Comparison of ENCODE assay signal across 1 cellular context in the genomic region with DNA sequence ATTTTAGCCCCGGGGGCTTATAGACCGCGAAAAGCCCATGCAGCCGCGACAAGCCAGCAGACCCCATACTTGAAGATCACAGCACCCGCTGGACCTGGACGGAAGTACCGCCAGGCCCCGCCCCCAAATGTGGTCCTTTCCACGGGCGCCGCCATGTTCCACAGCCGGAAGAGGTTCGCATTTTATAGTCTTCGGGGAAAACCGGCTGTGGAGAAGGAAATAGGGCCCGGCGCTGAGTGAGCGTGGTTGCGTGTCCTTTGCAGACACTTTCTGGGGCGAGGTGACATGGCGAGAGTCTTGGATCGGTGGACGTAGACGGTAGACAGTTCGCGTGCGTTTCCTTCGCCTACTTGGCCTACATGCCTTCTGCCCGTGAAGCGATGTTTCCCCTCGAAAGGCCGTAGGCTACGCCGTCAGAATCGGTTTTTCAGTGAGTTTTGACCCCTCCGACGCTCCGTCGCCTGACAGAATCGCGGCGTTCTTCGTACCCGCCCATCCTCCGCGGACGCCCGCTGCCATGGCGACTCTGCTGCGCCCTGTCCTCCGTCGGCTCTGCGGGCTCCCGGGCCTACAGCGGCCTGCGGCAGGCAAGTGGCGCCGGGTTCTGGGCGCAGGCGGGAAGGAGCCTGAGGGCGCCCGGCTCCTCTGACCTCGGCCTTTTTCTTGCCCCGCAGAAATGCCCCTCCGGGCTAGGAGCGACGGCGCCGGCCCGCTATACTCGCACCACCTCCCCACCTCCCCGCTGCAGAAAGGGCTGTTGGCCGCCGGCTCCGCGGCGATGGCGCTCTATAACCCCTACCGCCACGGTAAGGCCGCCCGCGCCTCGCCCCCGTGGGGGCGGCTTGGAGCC.
TF ChIP-seq lines count a peak whose summit lies in the region.

A gene (plus strand): TSS at position 498 of the 850 bp plus-strand sequence. CDS start 20 bp downstream, at position 518.
A gene with protein sequence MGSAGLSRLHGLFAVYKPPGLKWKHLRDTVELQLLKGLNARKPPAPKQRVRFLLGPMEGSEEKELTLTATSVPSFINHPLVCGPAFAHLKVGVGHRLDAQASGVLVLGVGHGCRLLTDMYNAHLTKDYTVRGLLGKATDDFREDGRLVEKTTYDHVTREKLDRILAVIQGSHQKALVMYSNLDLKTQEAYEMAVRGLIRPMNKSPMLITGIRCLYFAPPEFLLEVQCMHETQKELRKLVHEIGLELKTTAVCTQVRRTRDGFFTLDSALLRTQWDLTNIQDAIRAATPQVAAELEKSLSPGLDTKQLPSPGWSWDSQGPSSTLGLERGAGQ (minus strand): TSS at position 106 of the 850 bp plus-strand sequence. CDS start 39 bp downstream, at position 67.

TF ChIP-seq in K562, 482 proteins besides CTCF, POLR2A, EP300 and RAD21 (continued from another document and continues in another):
- TF ChIP-seq SIX5 (IDR thresholded peaks at IDR 0.05; ENCODE audit: borderline replicate concordance in 1 of 2, insufficient read depth in 1 of 2, low read depth in 1 of 2, low read length in 2 of 2), result peak in 1 of 2 experiments; percentile 90; a peak in 2 of 4 replicates
- no peak for TF ChIP-seq BCOR (IDR thresholded peaks at IDR 0.05)
- TF ChIP-seq TOE1 (IDR thresholded peaks at IDR 0.05; ENCODE audit: borderline replicate concordance), result no peak
- TF ChIP-seq TOE1 (CRISPR knock-in tag; IDR thresholded peaks at IDR 0.05; ENCODE audit: borderline replicate concordance, low read depth), result no peak
- no peak for TF ChIP-seq ZFX (CRISPR knock-in tag; IDR thresholded peaks at IDR 0.05)
- TF ChIP-seq, protein P1, sequence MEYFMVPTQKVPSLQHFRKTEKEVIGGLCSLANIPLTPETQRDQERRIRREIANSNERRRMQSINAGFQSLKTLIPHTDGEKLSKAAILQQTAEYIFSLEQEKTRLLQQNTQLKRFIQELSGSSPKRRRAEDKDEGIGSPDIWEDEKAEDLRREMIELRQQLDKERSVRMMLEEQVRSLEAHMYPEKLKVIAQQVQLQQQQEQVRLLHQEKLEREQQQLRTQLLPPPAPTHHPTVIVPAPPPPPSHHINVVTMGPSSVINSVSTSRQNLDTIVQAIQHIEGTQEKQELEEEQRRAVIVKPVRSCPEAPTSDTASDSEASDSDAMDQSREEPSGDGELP (CRISPR knock-in tag; IDR thresholded peaks at IDR 0.05; ENCODE audit: borderline replicate concordance), result no peak
- no peak; the same call in 1 of the 2 replicates for TF ChIP-seq ZNF140 (CRISPR knock-in tag; IDR thresholded peaks at IDR 0.05)
- no peak for TF ChIP-seq NCOA2 (IDR thresholded peaks at IDR 0.05; ENCODE audit: partially characterized antibody in 2 of 2)
- TF ChIP-seq C11orf30 (IDR thresholded peaks at IDR 0.05; ENCODE audit: low read depth), result no peak
- TF ChIP-seq, protein P2, sequence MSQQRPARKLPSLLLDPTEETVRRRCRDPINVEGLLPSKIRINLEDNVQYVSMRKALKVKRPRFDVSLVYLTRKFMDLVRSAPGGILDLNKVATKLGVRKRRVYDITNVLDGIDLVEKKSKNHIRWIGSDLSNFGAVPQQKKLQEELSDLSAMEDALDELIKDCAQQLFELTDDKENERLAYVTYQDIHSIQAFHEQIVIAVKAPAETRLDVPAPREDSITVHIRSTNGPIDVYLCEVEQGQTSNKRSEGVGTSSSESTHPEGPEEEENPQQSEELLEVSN (IDR thresholded peaks at IDR 0.05; ENCODE audit: borderline replicate concordance in 1 of 2, extremely low read depth in 1 of 2, insufficient read depth in 1 of 2, insufficient read length in 1 of 2, low read depth in 1 of 2, low read length in 1 of 2, poor library complexity in 1 of 2, severe bottlenecking in 1 of 2), result peak; percentile 42 to 60
- TF ChIP-seq PTBP1 (IDR thresholded peaks at IDR 0.05; ENCODE audit: low read depth, low read length), result no peak
- TF ChIP-seq THRAP3 (IDR thresholded peaks at IDR 0.05; ENCODE audit: borderline replicate concordance), result no peak
- TF ChIP-seq TAL1 (IDR thresholded peaks at IDR 0.05), result no peak
- TF ChIP-seq ZNF23 (CRISPR knock-in tag; IDR thresholded peaks at IDR 0.05), result no peak
- no peak for TF ChIP-seq NFIX (CRISPR knock-in tag; IDR thresholded peaks at IDR 0.05; ENCODE audit: low read depth)
- TF ChIP-seq, protein P3, sequence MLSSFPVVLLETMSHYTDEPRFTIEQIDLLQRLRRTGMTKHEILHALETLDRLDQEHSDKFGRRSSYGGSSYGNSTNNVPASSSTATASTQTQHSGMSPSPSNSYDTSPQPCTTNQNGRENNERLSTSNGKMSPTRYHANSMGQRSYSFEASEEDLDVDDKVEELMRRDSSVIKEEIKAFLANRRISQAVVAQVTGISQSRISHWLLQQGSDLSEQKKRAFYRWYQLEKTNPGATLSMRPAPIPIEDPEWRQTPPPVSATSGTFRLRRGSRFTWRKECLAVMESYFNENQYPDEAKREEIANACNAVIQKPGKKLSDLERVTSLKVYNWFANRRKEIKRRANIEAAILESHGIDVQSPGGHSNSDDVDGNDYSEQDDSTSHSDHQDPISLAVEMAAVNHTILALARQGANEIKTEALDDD (IDR thresholded peaks at IDR 0.05), result no peak
- TF ChIP-seq HEY1 (CRISPR knock-in tag; IDR thresholded peaks at IDR 0.05; ENCODE audit: borderline replicate concordance), result no peak
- TF ChIP-seq HDAC6 (IDR thresholded peaks at IDR 0.05; ENCODE audit: low read depth, low read length), result no peak; the same call in 1 of the 2 replicates
- no peak for TF ChIP-seq TGIF2 (CRISPR knock-in tag; IDR thresholded peaks at IDR 0.05)
- TF ChIP-seq, protein P4, sequence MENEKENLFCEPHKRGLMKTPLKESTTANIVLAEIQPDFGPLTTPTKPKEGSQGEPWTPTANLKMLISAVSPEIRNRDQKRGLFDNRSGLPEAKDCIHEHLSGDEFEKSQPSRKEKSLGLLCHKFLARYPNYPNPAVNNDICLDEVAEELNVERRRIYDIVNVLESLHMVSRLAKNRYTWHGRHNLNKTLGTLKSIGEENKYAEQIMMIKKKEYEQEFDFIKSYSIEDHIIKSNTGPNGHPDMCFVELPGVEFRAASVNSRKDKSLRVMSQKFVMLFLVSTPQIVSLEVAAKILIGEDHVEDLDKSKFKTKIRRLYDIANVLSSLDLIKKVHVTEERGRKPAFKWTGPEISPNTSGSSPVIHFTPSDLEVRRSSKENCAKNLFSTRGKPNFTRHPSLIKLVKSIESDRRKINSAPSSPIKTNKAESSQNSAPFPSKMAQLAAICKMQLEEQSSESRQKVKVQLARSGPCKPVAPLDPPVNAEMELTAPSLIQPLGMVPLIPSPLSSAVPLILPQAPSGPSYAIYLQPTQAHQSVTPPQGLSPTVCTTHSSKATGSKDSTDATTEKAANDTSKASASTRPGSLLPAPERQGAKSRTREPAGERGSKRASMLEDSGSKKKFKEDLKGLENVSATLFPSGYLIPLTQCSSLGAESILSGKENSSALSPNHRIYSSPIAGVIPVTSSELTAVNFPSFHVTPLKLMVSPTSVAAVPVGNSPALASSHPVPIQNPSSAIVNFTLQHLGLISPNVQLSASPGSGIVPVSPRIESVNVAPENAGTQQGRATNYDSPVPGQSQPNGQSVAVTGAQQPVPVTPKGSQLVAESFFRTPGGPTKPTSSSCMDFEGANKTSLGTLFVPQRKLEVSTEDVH (IDR thresholded peaks at IDR 0.05; ENCODE audit: low read depth, partially characterized antibody), result no peak
- 0 out of 2 replicates have a peak, but pooled peaks have one; percentile 7 for TF ChIP-seq JUNB (CRISPR knock-in tag; conservative IDR thresholded peaks at IDR 0.05)
- TF ChIP-seq U2AF1 (optimal IDR thresholded peaks at IDR 0.05; ENCODE audit: low read depth, low read length), result peak; percentile 96
- no peak for TF ChIP-seq EHMT2 (IDR thresholded peaks at IDR 0.05)
- no peak for TF ChIP-seq ZNF77 (CRISPR knock-in tag; IDR thresholded peaks at IDR 0.05)
- TF ChIP-seq, protein P5, sequence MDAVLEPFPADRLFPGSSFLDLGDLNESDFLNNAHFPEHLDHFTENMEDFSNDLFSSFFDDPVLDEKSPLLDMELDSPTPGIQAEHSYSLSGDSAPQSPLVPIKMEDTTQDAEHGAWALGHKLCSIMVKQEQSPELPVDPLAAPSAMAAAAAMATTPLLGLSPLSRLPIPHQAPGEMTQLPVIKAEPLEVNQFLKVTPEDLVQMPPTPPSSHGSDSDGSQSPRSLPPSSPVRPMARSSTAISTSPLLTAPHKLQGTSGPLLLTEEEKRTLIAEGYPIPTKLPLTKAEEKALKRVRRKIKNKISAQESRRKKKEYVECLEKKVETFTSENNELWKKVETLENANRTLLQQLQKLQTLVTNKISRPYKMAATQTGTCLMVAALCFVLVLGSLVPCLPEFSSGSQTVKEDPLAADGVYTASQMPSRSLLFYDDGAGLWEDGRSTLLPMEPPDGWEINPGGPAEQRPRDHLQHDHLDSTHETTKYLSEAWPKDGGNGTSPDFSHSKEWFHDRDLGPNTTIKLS (IDR thresholded peaks at IDR 0.05; ENCODE audit: borderline replicate concordance, low read depth), result no peak
- TF ChIP-seq ARHGAP35 (IDR thresholded peaks at IDR 0.05; ENCODE audit: partially characterized antibody), result no peak
- no peak for TF ChIP-seq PHB (CRISPR knock-in tag; IDR thresholded peaks at IDR 0.05)
- TF ChIP-seq, protein P6, sequence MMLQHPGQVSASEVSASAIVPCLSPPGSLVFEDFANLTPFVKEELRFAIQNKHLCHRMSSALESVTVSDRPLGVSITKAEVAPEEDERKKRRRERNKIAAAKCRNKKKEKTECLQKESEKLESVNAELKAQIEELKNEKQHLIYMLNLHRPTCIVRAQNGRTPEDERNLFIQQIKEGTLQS (IDR thresholded peaks at IDR 0.05), result no peak
- TF ChIP-seq, protein P6 (CRISPR knock-in tag; conservative IDR thresholded peaks at IDR 0.05), result no peak; the same call in none of the 2 replicates
- TF ChIP-seq SMAD2 (IDR thresholded peaks at IDR 0.05; ENCODE audit: low read depth, low read length), result no peak
- no peak; the same call in none of the 2 replicates for TF ChIP-seq SREBF1 (IDR thresholded peaks at IDR 0.05; ENCODE audit: borderline replicate concordance, low read depth, low read length)
- TF ChIP-seq ZNF764 (CRISPR knock-in tag; IDR thresholded peaks at IDR 0.05; ENCODE audit: low read depth), result peak; percentile 68; the same call in 1 of the 2 replicates
- no peak for TF ChIP-seq DACH1 (IDR thresholded peaks at IDR 0.05; ENCODE audit: partially characterized antibody)
- no peak for TF ChIP-seq ZNF232 (CRISPR knock-in tag; IDR thresholded peaks at IDR 0.05)
- TF ChIP-seq GATAD2B (IDR thresholded peaks at IDR 0.05; ENCODE audit: borderline replicate concordance), result no peak
- TF ChIP-seq, protein P7, sequence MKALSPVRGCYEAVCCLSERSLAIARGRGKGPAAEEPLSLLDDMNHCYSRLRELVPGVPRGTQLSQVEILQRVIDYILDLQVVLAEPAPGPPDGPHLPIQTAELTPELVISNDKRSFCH (CRISPR knock-in tag; IDR thresholded peaks at IDR 0.05), result no peak
- TF ChIP-seq, protein P7 (tag; IDR thresholded peaks at IDR 0.05), result peak; percentile 98
- TF ChIP-seq NCOA6 (IDR thresholded peaks at IDR 0.05), result no peak
- TF ChIP-seq ZNF263 (CRISPR knock-in tag; IDR thresholded peaks at IDR 0.05; ENCODE audit: borderline replicate concordance), result no peak
- peak; percentile 100 for TF ChIP-seq MXI1 (IDR thresholded peaks at IDR 0.05; ENCODE audit: low read depth, low read length)
- no peak for TF ChIP-seq FOXA1 (IDR thresholded peaks at IDR 0.05; ENCODE audit: borderline replicate concordance)
- TF ChIP-seq ELF2 (CRISPR knock-in tag; IDR thresholded peaks at IDR 0.05), result no peak
- no peak for TF ChIP-seq MEF2D (tag; conservative IDR thresholded peaks at IDR 0.05; ENCODE audit: low read depth)
- 0 out of 2 replicates have a peak, but pooled peaks have one; percentile 71 for TF ChIP-seq RBM34 (IDR thresholded peaks at IDR 0.05; ENCODE audit: borderline replicate concordance, insufficient read depth, low read length)
- TF ChIP-seq MCM3 (IDR thresholded peaks at IDR 0.05), result no peak
- no peak for TF ChIP-seq TARDBP (IDR thresholded peaks at IDR 0.05)
- TF ChIP-seq CHD1 (IDR thresholded peaks at IDR 0.05; ENCODE audit: low read length), result peak; percentile 93
- TF ChIP-seq MYNN (IDR thresholded peaks at IDR 0.05), result no peak
- TF ChIP-seq MYNN (CRISPR knock-in tag; IDR thresholded peaks at IDR 0.05), result no peak
- TF ChIP-seq ZFP36 (IDR thresholded peaks at IDR 0.05; ENCODE audit: low read depth, low read length, partially characterized antibody), result peak; percentile 56
- TF ChIP-seq, protein P8, sequence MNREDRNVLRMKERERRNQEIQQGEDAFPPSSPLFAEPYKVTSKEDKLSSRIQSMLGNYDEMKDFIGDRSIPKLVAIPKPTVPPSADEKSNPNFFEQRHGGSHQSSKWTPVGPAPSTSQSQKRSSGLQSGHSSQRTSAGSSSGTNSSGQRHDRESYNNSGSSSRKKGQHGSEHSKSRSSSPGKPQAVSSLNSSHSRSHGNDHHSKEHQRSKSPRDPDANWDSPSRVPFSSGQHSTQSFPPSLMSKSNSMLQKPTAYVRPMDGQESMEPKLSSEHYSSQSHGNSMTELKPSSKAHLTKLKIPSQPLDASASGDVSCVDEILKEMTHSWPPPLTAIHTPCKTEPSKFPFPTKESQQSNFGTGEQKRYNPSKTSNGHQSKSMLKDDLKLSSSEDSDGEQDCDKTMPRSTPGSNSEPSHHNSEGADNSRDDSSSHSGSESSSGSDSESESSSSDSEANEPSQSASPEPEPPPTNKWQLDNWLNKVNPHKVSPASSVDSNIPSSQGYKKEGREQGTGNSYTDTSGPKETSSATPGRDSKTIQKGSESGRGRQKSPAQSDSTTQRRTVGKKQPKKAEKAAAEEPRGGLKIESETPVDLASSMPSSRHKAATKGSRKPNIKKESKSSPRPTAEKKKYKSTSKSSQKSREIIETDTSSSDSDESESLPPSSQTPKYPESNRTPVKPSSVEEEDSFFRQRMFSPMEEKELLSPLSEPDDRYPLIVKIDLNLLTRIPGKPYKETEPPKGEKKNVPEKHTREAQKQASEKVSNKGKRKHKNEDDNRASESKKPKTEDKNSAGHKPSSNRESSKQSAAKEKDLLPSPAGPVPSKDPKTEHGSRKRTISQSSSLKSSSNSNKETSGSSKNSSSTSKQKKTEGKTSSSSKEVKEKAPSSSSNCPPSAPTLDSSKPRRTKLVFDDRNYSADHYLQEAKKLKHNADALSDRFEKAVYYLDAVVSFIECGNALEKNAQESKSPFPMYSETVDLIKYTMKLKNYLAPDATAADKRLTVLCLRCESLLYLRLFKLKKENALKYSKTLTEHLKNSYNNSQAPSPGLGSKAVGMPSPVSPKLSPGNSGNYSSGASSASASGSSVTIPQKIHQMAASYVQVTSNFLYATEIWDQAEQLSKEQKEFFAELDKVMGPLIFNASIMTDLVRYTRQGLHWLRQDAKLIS (CRISPR knock-in tag; IDR thresholded peaks at IDR 0.05), result no peak
